In the genomic region with DNA sequence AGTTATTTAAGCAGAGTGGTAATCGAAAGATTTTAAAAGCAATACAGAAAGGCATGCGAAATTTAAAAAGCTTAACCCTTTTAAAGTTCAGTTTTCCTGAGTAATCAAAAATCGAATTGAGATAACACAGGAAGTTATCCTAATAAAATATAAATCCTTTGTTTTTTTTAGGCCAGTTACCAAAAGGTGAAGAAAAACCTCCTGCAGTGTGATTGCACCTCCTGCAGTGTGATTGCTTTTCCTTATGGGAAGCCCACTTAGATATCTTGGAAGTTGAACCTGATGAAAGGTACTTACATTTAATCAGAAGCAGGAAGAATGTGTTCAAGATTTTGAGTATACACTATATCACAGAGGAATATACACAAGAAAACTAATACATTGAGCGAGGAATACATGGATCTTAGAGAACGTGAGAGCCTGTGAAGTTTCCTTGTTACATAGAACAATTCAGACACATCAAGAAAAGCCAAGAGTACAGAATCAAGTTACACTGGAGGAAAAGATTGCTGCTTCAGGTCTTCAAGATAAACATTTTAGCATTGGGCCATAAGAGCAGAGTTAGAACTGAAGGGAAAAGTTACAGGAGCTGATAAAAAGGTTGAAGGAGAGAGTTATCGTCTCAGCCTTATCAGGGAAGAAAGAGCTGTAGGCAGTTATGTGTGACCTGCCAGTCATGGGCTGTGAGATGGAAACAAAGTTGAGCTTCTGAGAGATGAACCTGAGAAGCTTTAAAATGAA, we compare ENCODE assay signal across 2 cellular contexts.
TF ChIP-seq lines count a peak whose summit lies in the region.

No MANE protein-coding gene starts in this region.

TF ChIP-seq in GM23338, 12 proteins besides CTCF, POLR2A, EP300 and RAD21:
- no peak for TF ChIP-seq ZNF114 (CRISPR knock-in tag; IDR thresholded peaks at IDR 0.05)
- TF ChIP-seq NANOG (IDR thresholded peaks at IDR 0.05; ENCODE audit: borderline replicate concordance) = no peak
- no peak for TF ChIP-seq STAT1 (IDR thresholded peaks at IDR 0.05; ENCODE audit: unreplicated experiment)
- TF ChIP-seq, protein P1, sequence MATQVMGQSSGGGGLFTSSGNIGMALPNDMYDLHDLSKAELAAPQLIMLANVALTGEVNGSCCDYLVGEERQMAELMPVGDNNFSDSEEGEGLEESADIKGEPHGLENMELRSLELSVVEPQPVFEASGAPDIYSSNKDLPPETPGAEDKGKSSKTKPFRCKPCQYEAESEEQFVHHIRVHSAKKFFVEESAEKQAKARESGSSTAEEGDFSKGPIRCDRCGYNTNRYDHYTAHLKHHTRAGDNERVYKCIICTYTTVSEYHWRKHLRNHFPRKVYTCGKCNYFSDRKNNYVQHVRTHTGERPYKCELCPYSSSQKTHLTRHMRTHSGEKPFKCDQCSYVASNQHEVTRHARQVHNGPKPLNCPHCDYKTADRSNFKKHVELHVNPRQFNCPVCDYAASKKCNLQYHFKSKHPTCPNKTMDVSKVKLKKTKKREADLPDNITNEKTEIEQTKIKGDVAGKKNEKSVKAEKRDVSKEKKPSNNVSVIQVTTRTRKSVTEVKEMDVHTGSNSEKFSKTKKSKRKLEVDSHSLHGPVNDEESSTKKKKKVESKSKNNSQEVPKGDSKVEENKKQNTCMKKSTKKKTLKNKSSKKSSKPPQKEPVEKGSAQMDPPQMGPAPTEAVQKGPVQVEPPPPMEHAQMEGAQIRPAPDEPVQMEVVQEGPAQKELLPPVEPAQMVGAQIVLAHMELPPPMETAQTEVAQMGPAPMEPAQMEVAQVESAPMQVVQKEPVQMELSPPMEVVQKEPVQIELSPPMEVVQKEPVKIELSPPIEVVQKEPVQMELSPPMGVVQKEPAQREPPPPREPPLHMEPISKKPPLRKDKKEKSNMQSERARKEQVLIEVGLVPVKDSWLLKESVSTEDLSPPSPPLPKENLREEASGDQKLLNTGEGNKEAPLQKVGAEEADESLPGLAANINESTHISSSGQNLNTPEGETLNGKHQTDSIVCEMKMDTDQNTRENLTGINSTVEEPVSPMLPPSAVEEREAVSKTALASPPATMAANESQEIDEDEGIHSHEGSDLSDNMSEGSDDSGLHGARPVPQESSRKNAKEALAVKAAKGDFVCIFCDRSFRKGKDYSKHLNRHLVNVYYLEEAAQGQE (IDR thresholded peaks at IDR 0.05; ENCODE audit: unreplicated experiment) = no peak
- TF ChIP-seq ZNF331 (CRISPR knock-in tag; IDR thresholded peaks at IDR 0.05; ENCODE audit: low read depth) = no peak
- TF ChIP-seq, protein P2, sequence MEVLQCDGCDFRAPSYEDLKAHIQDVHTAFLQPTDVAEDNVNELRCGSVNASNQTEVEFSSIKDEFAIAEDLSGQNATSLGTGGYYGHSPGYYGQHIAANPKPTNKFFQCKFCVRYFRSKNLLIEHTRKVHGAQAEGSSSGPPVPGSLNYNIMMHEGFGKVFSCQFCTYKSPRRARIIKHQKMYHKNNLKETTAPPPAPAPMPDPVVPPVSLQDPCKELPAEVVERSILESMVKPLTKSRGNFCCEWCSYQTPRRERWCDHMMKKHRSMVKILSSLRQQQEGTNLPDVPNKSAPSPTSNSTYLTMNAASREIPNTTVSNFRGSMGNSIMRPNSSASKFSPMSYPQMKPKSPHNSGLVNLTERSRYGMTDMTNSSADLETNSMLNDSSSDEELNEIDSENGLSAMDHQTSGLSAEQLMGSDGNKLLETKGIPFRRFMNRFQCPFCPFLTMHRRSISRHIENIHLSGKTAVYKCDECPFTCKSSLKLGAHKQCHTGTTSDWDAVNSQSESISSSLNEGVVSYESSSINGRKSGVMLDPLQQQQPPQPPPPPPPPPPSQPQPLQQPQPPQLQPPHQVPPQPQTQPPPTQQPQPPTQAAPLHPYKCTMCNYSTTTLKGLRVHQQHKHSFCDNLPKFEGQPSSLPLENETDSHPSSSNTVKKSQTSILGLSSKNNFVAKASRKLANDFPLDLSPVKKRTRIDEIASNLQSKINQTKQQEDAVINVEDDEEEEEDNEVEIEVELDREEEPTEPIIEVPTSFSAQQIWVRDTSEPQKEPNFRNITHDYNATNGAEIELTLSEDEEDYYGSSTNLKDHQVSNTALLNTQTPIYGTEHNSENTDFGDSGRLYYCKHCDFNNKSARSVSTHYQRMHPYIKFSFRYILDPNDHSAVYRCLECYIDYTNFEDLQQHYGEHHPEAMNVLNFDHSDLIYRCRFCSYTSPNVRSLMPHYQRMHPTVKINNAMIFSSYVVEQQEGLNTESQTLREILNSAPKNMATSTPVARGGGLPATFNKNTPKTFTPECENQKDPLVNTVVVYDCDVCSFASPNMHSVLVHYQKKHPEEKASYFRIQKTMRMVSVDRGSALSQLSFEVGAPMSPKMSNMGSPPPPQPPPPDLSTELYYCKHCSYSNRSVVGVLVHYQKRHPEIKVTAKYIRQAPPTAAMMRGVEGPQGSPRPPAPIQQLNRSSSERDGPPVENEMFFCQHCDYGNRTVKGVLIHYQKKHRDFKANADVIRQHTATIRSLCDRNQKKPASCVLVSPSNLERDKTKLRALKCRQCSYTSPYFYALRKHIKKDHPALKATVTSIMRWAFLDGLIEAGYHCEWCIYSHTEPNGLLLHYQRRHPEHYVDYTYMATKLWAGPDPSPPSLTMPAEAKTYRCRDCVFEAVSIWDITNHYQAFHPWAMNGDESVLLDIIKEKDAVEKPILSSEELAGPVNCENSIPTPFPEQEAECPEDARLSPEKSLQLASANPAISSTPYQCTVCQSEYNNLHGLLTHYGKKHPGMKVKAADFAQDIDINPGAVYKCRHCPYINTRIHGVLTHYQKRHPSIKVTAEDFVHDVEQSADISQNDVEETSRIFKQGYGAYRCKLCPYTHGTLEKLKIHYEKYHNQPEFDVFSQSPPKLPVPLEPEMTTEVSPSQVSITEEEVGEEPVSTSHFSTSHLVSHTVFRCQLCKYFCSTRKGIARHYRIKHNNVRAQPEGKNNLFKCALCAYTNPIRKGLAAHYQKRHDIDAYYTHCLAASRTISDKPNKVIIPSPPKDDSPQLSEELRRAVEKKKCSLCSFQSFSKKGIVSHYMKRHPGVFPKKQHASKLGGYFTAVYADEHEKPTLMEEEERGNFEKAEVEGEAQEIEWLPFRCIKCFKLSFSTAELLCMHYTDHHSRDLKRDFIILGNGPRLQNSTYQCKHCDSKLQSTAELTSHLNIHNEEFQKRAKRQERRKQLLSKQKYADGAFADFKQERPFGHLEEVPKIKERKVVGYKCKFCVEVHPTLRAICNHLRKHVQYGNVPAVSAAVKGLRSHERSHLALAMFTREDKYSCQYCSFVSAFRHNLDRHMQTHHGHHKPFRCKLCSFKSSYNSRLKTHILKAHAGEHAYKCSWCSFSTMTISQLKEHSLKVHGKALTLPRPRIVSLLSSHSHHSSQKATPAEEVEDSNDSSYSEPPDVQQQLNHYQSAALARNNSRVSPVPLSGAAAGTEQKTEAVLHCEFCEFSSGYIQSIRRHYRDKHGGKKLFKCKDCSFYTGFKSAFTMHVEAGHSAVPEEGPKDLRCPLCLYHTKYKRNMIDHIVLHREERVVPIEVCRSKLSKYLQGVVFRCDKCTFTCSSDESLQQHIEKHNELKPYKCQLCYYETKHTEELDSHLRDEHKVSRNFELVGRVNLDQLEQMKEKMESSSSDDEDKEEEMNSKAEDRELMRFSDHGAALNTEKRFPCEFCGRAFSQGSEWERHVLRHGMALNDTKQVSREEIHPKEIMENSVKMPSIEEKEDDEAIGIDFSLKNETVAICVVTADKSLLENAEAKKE (CRISPR knock-in tag; IDR thresholded peaks at IDR 0.05) = no peak
- no peak for TF ChIP-seq EZH2phosphoT487 (IDR thresholded peaks at IDR 0.05; ENCODE audit: unreplicated experiment)
- TF ChIP-seq POLR2AphosphoS5 (IDR thresholded peaks at IDR 0.05; ENCODE audit: low read depth) = no peak

TF ChIP-seq in WTC11, 78 proteins besides CTCF, POLR2A, EP300 and RAD21:
- TF ChIP-seq SOX15 (CRISPR knock-in tag; IDR thresholded peaks at IDR 0.05) = no peak
